21 cellular contexts compared by ENCODE assay signal in the genomic region with DNA sequence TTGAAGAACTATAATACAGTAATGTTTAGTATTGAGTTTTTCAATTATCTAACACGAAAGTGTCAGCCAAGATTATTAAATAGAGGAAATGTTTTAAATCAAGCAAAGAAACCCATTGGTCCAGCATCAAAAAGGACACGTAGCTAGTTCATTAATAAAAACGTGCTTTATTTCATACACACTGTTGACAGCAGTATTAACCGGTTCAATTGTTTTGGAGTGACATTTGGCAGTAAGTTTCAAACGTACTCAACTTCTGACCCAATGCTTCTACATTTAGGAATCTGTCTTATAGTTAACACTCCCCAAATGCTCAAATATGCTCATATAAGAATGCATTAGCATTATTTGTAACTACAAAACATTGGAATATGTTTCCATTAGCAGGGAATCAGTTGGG. TPM values are rescaled to one million over a fixed set of nuclear protein-coding genes. Genes with fewer than 3 reads are reported as not detected.
DNase-seq lines count a peak whose midpoint lies in the region; ATAC-seq and TF ChIP-seq lines count a peak whose summit lies in the region.
"Had no signal": no experiment of that assay in that cellular context is flagged by ENCODE, and none has a peak within 500 bp of the region (broad histone marks: within the 10 kb centered on the region; RNA-seq: fewer than 3 reads in every experiment).

No MANE protein-coding gene starts in this region.

- H3K36me3 ChIP-seq in esophagus squamous epithelium, result no peaks in the 10 kb centered on the region
- H3K36me3 ChIP-seq in right atrium auricular region, result no peaks in the 10 kb centered on the region
- no peaks in the 10 kb centered on the region for H3K36me3 ChIP-seq in parathyroid adenoma (ENCODE audit: control insufficient read depth, insufficient read depth, low read length)
- H3K36me3 ChIP-seq in WERI-Rb-1, result no peaks in the 10 kb centered on the region
- H3K36me3 ChIP-seq: Peyer's patch had no signal

- DNase-seq in DMS 273 (lab: John Stamatoyannopoulos, UW; ENCODE audit: unreplicated experiment), result peak; percentile 19
- no peak for DNase-seq in DMS 273 treated with DMSO at 0.1 percent for 48 hours (lab: John Stamatoyannopoulos, UW)
- no peak for DNase-seq in esophagus squamous epithelium (lab: John Stamatoyannopoulos, UW)
- no peak for DNase-seq in right atrium auricular region (ENCODE audit: low spot score)
- no peak for DNase-seq in T-helper 2 cell
- DNase-seq in WERI-Rb-1, result no peak
- DNase-seq: AML-193; DND-41; GM23248; HCEC 1CT; KG1; NCI-H1417; NCI-H1930; NCI-H69; NK-92 treated with Interleukin-12 subunit alpha and Interleukin-12 subunit beta, amount 100 ng/mL, for 24 hours; Peyer's patch had no signal

- H3K4me1 ChIP-seq in esophagus squamous epithelium, result peaks cover 0 to 17% (median 4%) of the 10 kb centered on the region in 3 donors
- peaks cover 0 to 31% of the 10 kb centered on the region in 2 donors for H3K4me1 ChIP-seq in right atrium auricular region
- H3K4me1 ChIP-seq in parathyroid adenoma, result no peaks in the 10 kb centered on the region
- H3K4me1 ChIP-seq: Peyer's patch had no signal

- no peak for ATAC-seq in GM21447 (IDR thresholded peaks at IDR 0.05; ENCODE audit: unreplicated experiment)

- H3K4me2 ChIP-seq in parathyroid adenoma (ENCODE audit: low read length), result no peak overlapping the region

- no peak overlapping the region for H2AFZ ChIP-seq in parathyroid adenoma
- H2AFZ ChIP-seq: GM23248 had no signal

- H3K27ac ChIP-seq in esophagus squamous epithelium (peak overlapping the region in 3 of 4 donors; percentile 2 to 61 (median 39)), right atrium auricular region (peak overlapping the region; percentile 36 to 40), parathyroid adenoma (peak overlapping the region; percentile 42), WERI-Rb-1 (no peak overlapping the region)
- H3K27ac ChIP-seq: 22Rv1, C4-2B, GM23248, Peyer's patch had no signal

- WGBS in esophagus squamous epithelium, 2 donors, result 28 to 29% methylated on average over 5 of the region's 5 CpGs

- H3K4me3 ChIP-seq in esophagus squamous epithelium (no peak overlapping the region), right atrium auricular region (no peak overlapping the region), parathyroid adenoma (ENCODE audit: low read depth, low read length) (no peak overlapping the region), WERI-Rb-1 (ENCODE audit: low read depth, low read length) (no peak overlapping the region)
- H3K4me3 ChIP-seq: GM23248, Peyer's patch had no signal

- H3K27me3 ChIP-seq in esophagus squamous epithelium (no peaks in the 10 kb centered on the region), right atrium auricular region (no peaks in the 10 kb centered on the region), parathyroid adenoma (ENCODE audit: control insufficient read depth, insufficient read depth, low read length) (no peaks in the 10 kb centered on the region), WERI-Rb-1 (ENCODE audit: insufficient read depth, low read depth, severe bottlenecking) (no peaks in the 10 kb centered on the region)
- H3K27me3 ChIP-seq: Peyer's patch had no signal

- H3K79me2 ChIP-seq in parathyroid adenoma, result no peaks in the 10 kb centered on the region

- intact Hi-C loops in esophagus squamous epithelium (cut with DNase I), result no loop called here

- TF ChIP-seq CTCF in esophagus squamous epithelium (IDR thresholded peaks at IDR 0.05) (no peak), right atrium auricular region (IDR thresholded peaks at IDR 0.05) (no peak), parathyroid adenoma (IDR thresholded peaks at IDR 0.05) (no peak), WERI-Rb-1 (IDR thresholded peaks at IDR 0.05; ENCODE audit: low read depth, low read length) (no peak)

- TF ChIP-seq POLR2A in esophagus squamous epithelium (IDR thresholded peaks at IDR 0.05), result no peak

- H3K9me3 ChIP-seq in esophagus squamous epithelium (no peaks in the 10 kb centered on the region), right atrium auricular region (no peaks in the 10 kb centered on the region), parathyroid adenoma (ENCODE audit: control insufficient read depth, low read length) (no peaks in the 10 kb centered on the region), WERI-Rb-1 (ENCODE audit: severe bottlenecking) (no peaks in the 10 kb centered on the region)
- H3K9me3 ChIP-seq: Peyer's patch had no signal

- H3K9ac ChIP-seq in parathyroid adenoma, result no peak overlapping the region
- H3K9ac ChIP-seq: GM23248 had no signal

RNA-seq across cellular contexts. Expression of gene SLC16A12, which starts 41.3 kb away (rescaled TPM):
- total RNA-seq in esophagus squamous epithelium (1 to 10 TPM in 1 of 4 donors, under 1 TPM in 2, not detected in 1; 0.18 to 1.3 (median 0.23) TPM), right atrium auricular region (10 to 100 TPM in 1 of 2 donors, 1 to 10 TPM in 1; 6.0 to 10.0 TPM)
- total RNA-seq: G401, GM23248 had no signal
